19 cellular contexts compared by ENCODE assay signal in genomic region chr15:77577350-77577749, GRCh38. TPM values are rescaled to one million over a fixed set of nuclear protein-coding genes. Genes with fewer than 3 reads are reported as not detected.
DNase-seq lines count a peak whose midpoint lies in the region; ATAC-seq, FAIRE-seq and TF ChIP-seq lines count a peak whose summit lies in the region.
"Had no signal": no experiment of that assay in that cellular context is flagged by ENCODE, and none has a peak within 500 bp of the region (broad histone marks: within the 10 kb centered on the region; RNA-seq: fewer than 3 reads in every experiment).

No MANE protein-coding gene starts in this region.

- no peaks in the 10 kb centered on the region for H3K4me1 ChIP-seq in GM23338 (ENCODE audit: insufficient read depth)
- no peaks in the 10 kb centered on the region for H3K4me1 ChIP-seq in small intestine (ENCODE audit: control insufficient read depth in 2 of 2, insufficient read depth in 1 of 2, low read depth in 1 of 2, low read length in 1 of 2)

- H3K27ac ChIP-seq in GM23338 (ENCODE audit: low read depth) (no peak overlapping the region), WERI-Rb-1 (no peak overlapping the region), small intestine (ENCODE audit: low read depth in 1 of 2, low read length in 1 of 2) (no peak overlapping the region)

- no peak overlapping the region for H3K4me3 Mint-ChIP-seq in GM23338
- H3K4me3 Mint-ChIP-seq: activated T-cell treated with anti-CD3 and anti-CD28 coated beads, Interleukin-2, amount 50 U/mL, for 72 hours; CD4-positive, alpha-beta T cell; type B pancreatic cell had no signal

- WGBS in small intestine, 3 donors = 62 to 70% (median 66%) methylated on average over 5 to 6 of the region's 6 CpGs

- H3K4me1 Mint-ChIP-seq in GM23338 = peaks cover 7% of the 10 kb centered on the region; the same call in 1 of the 3 replicates

- H3F3A ChIP-seq in GM23338 (replicated peaks; ENCODE audit: low read depth) = no peaks in the 10 kb centered on the region

- no peak for FAIRE-seq in small intestine (lab: Jason Lieb, UNC)
- FAIRE-seq: G401.6, RCC 7860 had no signal

- no peak for DNase-seq in GM23338 (ENCODE audit: low spot score)
- peak; percentile 73 for DNase-seq in WERI-Rb-1
- peak; percentile 58 for DNase-seq in hepatic stellate cell (ENCODE audit: low spot score)
- DNase-seq in putamen (ENCODE audit: low spot score) = peak; percentile 82
- no peak for DNase-seq in small intestine
- no peak for DNase-seq in T1000 (lab: John Stamatoyannopoulos, UW)
- DNase-seq in NCI-H510A (lab: John Stamatoyannopoulos, UW) = no peak
- DNase-seq: activated T-cell treated with anti-CD3 and anti-CD28 coated beads, Interleukin-2, amount 50 U/mL, for 72 hours; amniotic stem cell; CD4-positive, alpha-beta T cell; mesenchymal stem cell; NCI-H1417 treated with DMSO at 0.1 percent for 48 hours; NCI-H446; stimulated activated CD4-positive, alpha-beta T cell treated with anti-CD3 and anti-CD28 coated beads, Interleukin-1b, Interleukin-23, amount 100 ng/mL, for 48 hours; stimulated activated CD8-positive, alpha-beta memory T cell treated with anti-CD3 and anti-CD28 coated beads, Interleukin-4, amount 100 ng/mL, for 48 hours; T-helper 9 cell had no signal

- no peaks in the 10 kb centered on the region for H3K27me3 ChIP-seq in GM23338 (ENCODE audit: insufficient read depth)
- H3K27me3 ChIP-seq in WERI-Rb-1 (ENCODE audit: insufficient read depth, low read depth, severe bottlenecking) = no peaks in the 10 kb centered on the region
- H3K27me3 ChIP-seq in small intestine (ENCODE audit: control insufficient read depth in 2 of 2, insufficient read depth in 2 of 2, low read length in 2 of 2) = no peaks in the 10 kb centered on the region

- no peaks in the 10 kb centered on the region for H4K20me1 ChIP-seq in GM23338 (replicated peaks; ENCODE audit: insufficient read depth)

- TF ChIP-seq CTCF in GM23338 (conservative IDR thresholded peaks at IDR 0.05; ENCODE audit: low read depth in 2 of 2) (no peak), WERI-Rb-1 (IDR thresholded peaks at IDR 0.05; ENCODE audit: low read depth, low read length) (no peak)

- no peaks in the 10 kb centered on the region for H3K9me3 Mint-ChIP-seq in GM23338
- H3K9me3 Mint-ChIP-seq: activated T-cell treated with anti-CD3 and anti-CD28 coated beads, Interleukin-2, amount 50 U/mL, for 72 hours; CD4-positive, alpha-beta T cell; type B pancreatic cell had no signal

- ATAC-seq in GM23338 = peak; percentile 34
- ATAC-seq: activated T-cell treated with anti-CD3 and anti-CD28 coated beads, Interleukin-2, amount 50 U/mL, for 72 hours had no signal

- no peak overlapping the region for H3K4me2 ChIP-seq in GM23338

- H3K9me3 ChIP-seq in WERI-Rb-1 (ENCODE audit: severe bottlenecking) = no peaks in the 10 kb centered on the region
- no peaks in the 10 kb centered on the region for H3K9me3 ChIP-seq in small intestine (ENCODE audit: control insufficient read depth, low read depth)

- no peak overlapping the region for H2AFZ ChIP-seq in GM23338

- peak overlapping the region; percentile 50; the same call in 1 of the 2 replicates for H3K27ac Mint-ChIP-seq in GM23338
- H3K27ac Mint-ChIP-seq: activated T-cell treated with anti-CD3 and anti-CD28 coated beads, Interleukin-2, amount 50 U/mL, for 72 hours; CD4-positive, alpha-beta T cell; type B pancreatic cell had no signal

- H3K4me3 ChIP-seq in GM23338 (no peak overlapping the region), WERI-Rb-1 (ENCODE audit: low read depth, low read length) (no peak overlapping the region), small intestine (ENCODE audit: low read depth in 1 of 2, low read length in 2 of 2) (no peak overlapping the region)

- H3K9me2 ChIP-seq in GM23338 (ENCODE audit: insufficient read depth) = no peaks in the 10 kb centered on the region

- no peaks in the 10 kb centered on the region for H3K79me2 ChIP-seq in GM23338 (replicated peaks; ENCODE audit: insufficient read depth)

- no peaks in the 10 kb centered on the region for H3K36me3 ChIP-seq in GM23338 (ENCODE audit: insufficient read depth)
- H3K36me3 ChIP-seq in WERI-Rb-1 = no peaks in the 10 kb centered on the region
- H3K36me3 ChIP-seq in small intestine (ENCODE audit: control insufficient read depth in 2 of 2, insufficient read depth in 2 of 2, low read length in 2 of 2) = no peaks in the 10 kb centered on the region

- no peaks in the 10 kb centered on the region for H3K36me3 Mint-ChIP-seq in GM23338 (ENCODE audit: low read depth)
- H3K36me3 Mint-ChIP-seq: type B pancreatic cell had no signal

- H3K27me3 Mint-ChIP-seq in GM23338 (ENCODE audit: insufficient read depth, low read depth, poor library complexity) = peaks cover 23% of the 10 kb centered on the region
- H3K27me3 Mint-ChIP-seq: CD4-positive, alpha-beta T cell had no signal

TF ChIP-seq in GM23338, 12 proteins besides CTCF, POLR2A, EP300 and RAD21 (continues in another document):
- TF ChIP-seq, protein P1, sequence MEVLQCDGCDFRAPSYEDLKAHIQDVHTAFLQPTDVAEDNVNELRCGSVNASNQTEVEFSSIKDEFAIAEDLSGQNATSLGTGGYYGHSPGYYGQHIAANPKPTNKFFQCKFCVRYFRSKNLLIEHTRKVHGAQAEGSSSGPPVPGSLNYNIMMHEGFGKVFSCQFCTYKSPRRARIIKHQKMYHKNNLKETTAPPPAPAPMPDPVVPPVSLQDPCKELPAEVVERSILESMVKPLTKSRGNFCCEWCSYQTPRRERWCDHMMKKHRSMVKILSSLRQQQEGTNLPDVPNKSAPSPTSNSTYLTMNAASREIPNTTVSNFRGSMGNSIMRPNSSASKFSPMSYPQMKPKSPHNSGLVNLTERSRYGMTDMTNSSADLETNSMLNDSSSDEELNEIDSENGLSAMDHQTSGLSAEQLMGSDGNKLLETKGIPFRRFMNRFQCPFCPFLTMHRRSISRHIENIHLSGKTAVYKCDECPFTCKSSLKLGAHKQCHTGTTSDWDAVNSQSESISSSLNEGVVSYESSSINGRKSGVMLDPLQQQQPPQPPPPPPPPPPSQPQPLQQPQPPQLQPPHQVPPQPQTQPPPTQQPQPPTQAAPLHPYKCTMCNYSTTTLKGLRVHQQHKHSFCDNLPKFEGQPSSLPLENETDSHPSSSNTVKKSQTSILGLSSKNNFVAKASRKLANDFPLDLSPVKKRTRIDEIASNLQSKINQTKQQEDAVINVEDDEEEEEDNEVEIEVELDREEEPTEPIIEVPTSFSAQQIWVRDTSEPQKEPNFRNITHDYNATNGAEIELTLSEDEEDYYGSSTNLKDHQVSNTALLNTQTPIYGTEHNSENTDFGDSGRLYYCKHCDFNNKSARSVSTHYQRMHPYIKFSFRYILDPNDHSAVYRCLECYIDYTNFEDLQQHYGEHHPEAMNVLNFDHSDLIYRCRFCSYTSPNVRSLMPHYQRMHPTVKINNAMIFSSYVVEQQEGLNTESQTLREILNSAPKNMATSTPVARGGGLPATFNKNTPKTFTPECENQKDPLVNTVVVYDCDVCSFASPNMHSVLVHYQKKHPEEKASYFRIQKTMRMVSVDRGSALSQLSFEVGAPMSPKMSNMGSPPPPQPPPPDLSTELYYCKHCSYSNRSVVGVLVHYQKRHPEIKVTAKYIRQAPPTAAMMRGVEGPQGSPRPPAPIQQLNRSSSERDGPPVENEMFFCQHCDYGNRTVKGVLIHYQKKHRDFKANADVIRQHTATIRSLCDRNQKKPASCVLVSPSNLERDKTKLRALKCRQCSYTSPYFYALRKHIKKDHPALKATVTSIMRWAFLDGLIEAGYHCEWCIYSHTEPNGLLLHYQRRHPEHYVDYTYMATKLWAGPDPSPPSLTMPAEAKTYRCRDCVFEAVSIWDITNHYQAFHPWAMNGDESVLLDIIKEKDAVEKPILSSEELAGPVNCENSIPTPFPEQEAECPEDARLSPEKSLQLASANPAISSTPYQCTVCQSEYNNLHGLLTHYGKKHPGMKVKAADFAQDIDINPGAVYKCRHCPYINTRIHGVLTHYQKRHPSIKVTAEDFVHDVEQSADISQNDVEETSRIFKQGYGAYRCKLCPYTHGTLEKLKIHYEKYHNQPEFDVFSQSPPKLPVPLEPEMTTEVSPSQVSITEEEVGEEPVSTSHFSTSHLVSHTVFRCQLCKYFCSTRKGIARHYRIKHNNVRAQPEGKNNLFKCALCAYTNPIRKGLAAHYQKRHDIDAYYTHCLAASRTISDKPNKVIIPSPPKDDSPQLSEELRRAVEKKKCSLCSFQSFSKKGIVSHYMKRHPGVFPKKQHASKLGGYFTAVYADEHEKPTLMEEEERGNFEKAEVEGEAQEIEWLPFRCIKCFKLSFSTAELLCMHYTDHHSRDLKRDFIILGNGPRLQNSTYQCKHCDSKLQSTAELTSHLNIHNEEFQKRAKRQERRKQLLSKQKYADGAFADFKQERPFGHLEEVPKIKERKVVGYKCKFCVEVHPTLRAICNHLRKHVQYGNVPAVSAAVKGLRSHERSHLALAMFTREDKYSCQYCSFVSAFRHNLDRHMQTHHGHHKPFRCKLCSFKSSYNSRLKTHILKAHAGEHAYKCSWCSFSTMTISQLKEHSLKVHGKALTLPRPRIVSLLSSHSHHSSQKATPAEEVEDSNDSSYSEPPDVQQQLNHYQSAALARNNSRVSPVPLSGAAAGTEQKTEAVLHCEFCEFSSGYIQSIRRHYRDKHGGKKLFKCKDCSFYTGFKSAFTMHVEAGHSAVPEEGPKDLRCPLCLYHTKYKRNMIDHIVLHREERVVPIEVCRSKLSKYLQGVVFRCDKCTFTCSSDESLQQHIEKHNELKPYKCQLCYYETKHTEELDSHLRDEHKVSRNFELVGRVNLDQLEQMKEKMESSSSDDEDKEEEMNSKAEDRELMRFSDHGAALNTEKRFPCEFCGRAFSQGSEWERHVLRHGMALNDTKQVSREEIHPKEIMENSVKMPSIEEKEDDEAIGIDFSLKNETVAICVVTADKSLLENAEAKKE (CRISPR knock-in tag; IDR thresholded peaks at IDR 0.05) = no peak
- TF ChIP-seq ZNF114 (CRISPR knock-in tag; IDR thresholded peaks at IDR 0.05) = no peak
- no peak for TF ChIP-seq STAT1 (IDR thresholded peaks at IDR 0.05; ENCODE audit: unreplicated experiment)
- TF ChIP-seq EZH2 (IDR thresholded peaks at IDR 0.05; ENCODE audit: low read depth, unreplicated experiment) = no peak

RNA-seq across cellular contexts. Expression of gene LINGO1, which starts 55.4 kb away (rescaled TPM):
- 52.0 and 63.1 TPM in 2 replicates for total RNA-seq in GM23338 (2014; rRNA removed; shearing (Covaris generic))
- polyA plus RNA-seq in GM23338 (2016; fragmentation: Nextera tagmentation; extraction: Ambion mirVana) = 16.0 and 16.9 TPM in 2 replicates
- 1 to 10 TPM in 1 of 3 donors, not detected in 2; 4.5 TPM for polyA plus RNA-seq in small intestine
- total RNA-seq: CD4-positive, alpha-beta T cell had no signal

Comparison
In these comparisons a context has a peak if more than half of its experiments do, and no peak if none do; other contexts are left out.
1. DNase-seq: peak in WERI-Rb-1 (single experiment), hepatic stellate cell (single experiment) and putamen (single experiment); none in GM23338 (single experiment), small intestine (single experiment), T1000 (single experiment) and NCI-H510A (single experiment).